20 cellular contexts compared by ENCODE assay signal in genomic region chr2:163121483-163121882, GRCh38.
DNase-seq lines count a peak whose midpoint lies in the region; ATAC-seq and TF ChIP-seq lines count a peak whose summit lies in the region.
"Had no signal": no experiment of that assay in that cellular context is flagged by ENCODE, and none has a peak within 500 bp of the region (broad histone marks: within the 10 kb centered on the region; RNA-seq: fewer than 3 reads in every experiment).

No MANE protein-coding gene starts in this region.

- H3K4me1 ChIP-seq in hepatocyte (ENCODE audit: insufficient read depth) (peaks cover 6% of the 10 kb centered on the region), neuronal stem cell (ENCODE audit: control insufficient read depth in 2 of 2, insufficient read depth in 1 of 2, low read depth in 1 of 2, low read length in 2 of 2) (no peaks in the 10 kb centered on the region)
- H3K4me1 ChIP-seq: HAP-1 had no signal

- H3K18ac ChIP-seq in neuronal stem cell (ENCODE audit: low read length) = no peak overlapping the region

- H4K91ac ChIP-seq in neuronal stem cell (ENCODE audit: low read depth, low read length, poor library complexity) = no peak overlapping the region

- no peak overlapping the region for H3K4me3 ChIP-seq in hepatocyte
- no peak overlapping the region for H3K4me3 ChIP-seq in neuronal stem cell (ENCODE audit: low read length in 2 of 2)
- H3K4me3 ChIP-seq: HAP-1, PC-9 had no signal

- no peak overlapping the region for H2BK15ac ChIP-seq in neuronal stem cell (ENCODE audit: low read length)

- H3K4ac ChIP-seq in neuronal stem cell (ENCODE audit: low read length) = no peak overlapping the region

- no peak overlapping the region for H2AK5ac ChIP-seq in neuronal stem cell (ENCODE audit: low read depth, low read length)

- H3K4me2 ChIP-seq in hepatocyte = peak overlapping the region; percentile 1
- no peak overlapping the region for H3K4me2 ChIP-seq in neuronal stem cell (ENCODE audit: insufficient read depth, low read length, poor library complexity, severe bottlenecking)
- H3K4me2 ChIP-seq: PC-9 had no signal

- H4K20me1 ChIP-seq in hepatocyte (ENCODE audit: insufficient read depth, poor library complexity, severe bottlenecking) = no peaks in the 10 kb centered on the region

- H2AFZ ChIP-seq in hepatocyte (no peak overlapping the region), neuronal stem cell (ENCODE audit: low read length) (peak overlapping the region; percentile 46)
- H2AFZ ChIP-seq: PC-9 had no signal

- H3K9me2 ChIP-seq in hepatocyte (replicated peaks; ENCODE audit: insufficient read depth) = no peaks in the 10 kb centered on the region

- H3K79me1 ChIP-seq in neuronal stem cell (ENCODE audit: low read depth, low read length) = no peaks in the 10 kb centered on the region

- peak; percentile 54 for ATAC-seq in GM19324 (IDR thresholded peaks at IDR 0.05; ENCODE audit: low FRiP score, unreplicated experiment)
- ATAC-seq in HG03342 (IDR thresholded peaks at IDR 0.05; ENCODE audit: unreplicated experiment) = peak; percentile 49
- ATAC-seq in omental fat pad (ENCODE audit: low FRiP score) = no peak
- no peak for ATAC-seq in HG02973 (IDR thresholded peaks at IDR 0.05; ENCODE audit: unreplicated experiment)
- ATAC-seq: SK-N-SH treated with all-trans-retinoic acid at 6 μM for 48 hours had no signal

- H3K9me3 ChIP-seq in hepatocyte (ENCODE audit: low read depth) = no peaks in the 10 kb centered on the region
- no peaks in the 10 kb centered on the region for H3K9me3 ChIP-seq in neuronal stem cell (replicated peaks in 1 of 2; ENCODE audit: control insufficient read depth in 2 of 2, insufficient read depth in 1 of 2, low read depth in 1 of 2, low read length in 2 of 2)
- H3K9me3 ChIP-seq: HAP-1 had no signal

- no peak overlapping the region for H2BK120ac ChIP-seq in neuronal stem cell (ENCODE audit: low read depth, low read length)

- no peak overlapping the region for H3K14ac ChIP-seq in neuronal stem cell (ENCODE audit: low read length)

- H3K23ac ChIP-seq in neuronal stem cell (ENCODE audit: low read depth, low read length, poor library complexity) = no peak overlapping the region

- no peak overlapping the region for H3K27ac ChIP-seq in hepatocyte
- no peak overlapping the region for H3K27ac ChIP-seq in neuronal stem cell (replicated peaks; ENCODE audit: low read length)
- H3K27ac ChIP-seq: PC-9, RWPE1 had no signal

- H2BK5ac ChIP-seq in neuronal stem cell (ENCODE audit: low read length) = no peak overlapping the region

- H3K36me3 ChIP-seq in hepatocyte (replicated peaks; ENCODE audit: insufficient read depth, low read depth) = no peaks in the 10 kb centered on the region
- no peaks in the 10 kb centered on the region for H3K36me3 ChIP-seq in neuronal stem cell (replicated peaks in 1 of 2; ENCODE audit: control insufficient read depth in 2 of 2, insufficient read depth in 2 of 2, low read length in 2 of 2)
- H3K36me3 ChIP-seq: HAP-1 had no signal

- no peak overlapping the region for H4K8ac ChIP-seq in neuronal stem cell (ENCODE audit: low read depth, low read length)

- H2BK12ac ChIP-seq in neuronal stem cell (ENCODE audit: low read length) = no peak overlapping the region

- no peaks in the 10 kb centered on the region for H3K27me3 ChIP-seq in hepatocyte
- no peaks in the 10 kb centered on the region for H3K27me3 ChIP-seq in neuronal stem cell (ENCODE audit: control insufficient read depth in 3 of 3, insufficient read depth in 3 of 3, low read depth in 1 of 3, low read length in 3 of 3)

- 31% methylated on average over 5 of the region's 5 CpGs for WGBS in hepatocyte (ENCODE audit: low lambda C conversion rate, missing lambda C conversion rate)
- no CpG with 5 or more reads among the region's 5 CpGs for WGBS in neuronal stem cell (ENCODE audit: extremely low coverage in 2 of 2, insufficient read length in 2 of 2, insufficient replicate concordance in 1 of 2), 2 donors

- TF ChIP-seq CTCF in hepatocyte (IDR thresholded peaks at IDR 0.05; ENCODE audit: poor library complexity) = no peak
- TF ChIP-seq CTCF in omental fat pad (IDR thresholded peaks at IDR 0.05) = no peak

- DNase-seq in hepatocyte (ENCODE audit: low spot score) (no peak), neuronal stem cell (ENCODE audit: low spot score) (no peak), omental fat pad (ENCODE audit: low spot score) (no peak), NCI-H82 (lab: John Stamatoyannopoulos, UW) (no peak)
- DNase-seq: ACHN; C1 segment of cervical spinal cord; CD8-positive, alpha-beta memory T cell; NCI-H1092 treated with DMSO at 0.1 percent for 48 hours; NCI-H146; NCI-H2081; NCI-H510A; NCI-H774; PC-9; SIG-M5 had no signal

- no peaks in the 10 kb centered on the region for H3K79me2 ChIP-seq in hepatocyte

- no peak overlapping the region for H3K9ac ChIP-seq in neuronal stem cell (ENCODE audit: low read depth, low read length, poor library complexity)

Comparison
In these comparisons a context has a peak if more than half of its experiments do, and no peak if none do; other contexts are left out.
1. ATAC-seq: peak in GM19324 (single experiment) and HG03342 (single experiment); none in omental fat pad (single experiment) and HG02973 (single experiment).